Comparison of ENCODE assay signal across 1 cellular context in the genomic region with DNA sequence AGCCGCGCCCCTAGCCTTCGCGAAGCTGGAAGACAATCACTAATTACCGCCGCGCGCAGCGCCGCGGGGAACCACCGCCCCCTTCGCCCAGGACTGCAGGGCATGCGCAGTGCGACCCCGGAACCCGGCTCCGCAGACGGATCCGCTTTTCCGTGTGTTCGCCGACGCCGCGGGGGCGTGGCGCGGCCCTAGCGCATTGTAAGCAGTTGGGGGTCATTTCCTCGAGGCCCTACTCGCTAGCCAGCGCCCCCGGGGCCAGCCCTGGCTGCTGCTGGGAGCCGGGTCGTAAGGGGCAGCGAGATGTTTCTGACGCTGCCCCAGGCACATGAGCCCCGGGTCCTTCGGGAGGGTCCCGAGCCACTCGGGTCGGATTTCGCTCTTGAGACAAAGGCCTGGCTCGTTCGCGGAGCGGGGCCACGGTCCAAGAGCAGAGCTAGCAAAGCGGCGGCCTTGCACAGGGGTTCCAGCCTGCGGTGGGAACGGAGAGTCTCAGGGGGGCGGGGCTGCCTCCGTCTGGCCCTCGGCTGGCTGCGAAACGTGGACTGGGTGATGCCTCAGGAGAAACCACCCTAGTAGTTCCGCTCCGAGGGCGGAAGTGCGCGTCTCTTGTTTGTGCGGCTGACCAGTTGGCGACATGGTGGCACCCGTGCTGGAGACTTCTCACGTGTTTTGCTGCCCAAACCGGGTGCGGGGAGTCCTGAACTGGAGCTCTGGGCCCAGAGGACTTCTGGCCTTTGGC.
TF ChIP-seq lines count a peak whose summit lies in the region.

A gene with protein sequence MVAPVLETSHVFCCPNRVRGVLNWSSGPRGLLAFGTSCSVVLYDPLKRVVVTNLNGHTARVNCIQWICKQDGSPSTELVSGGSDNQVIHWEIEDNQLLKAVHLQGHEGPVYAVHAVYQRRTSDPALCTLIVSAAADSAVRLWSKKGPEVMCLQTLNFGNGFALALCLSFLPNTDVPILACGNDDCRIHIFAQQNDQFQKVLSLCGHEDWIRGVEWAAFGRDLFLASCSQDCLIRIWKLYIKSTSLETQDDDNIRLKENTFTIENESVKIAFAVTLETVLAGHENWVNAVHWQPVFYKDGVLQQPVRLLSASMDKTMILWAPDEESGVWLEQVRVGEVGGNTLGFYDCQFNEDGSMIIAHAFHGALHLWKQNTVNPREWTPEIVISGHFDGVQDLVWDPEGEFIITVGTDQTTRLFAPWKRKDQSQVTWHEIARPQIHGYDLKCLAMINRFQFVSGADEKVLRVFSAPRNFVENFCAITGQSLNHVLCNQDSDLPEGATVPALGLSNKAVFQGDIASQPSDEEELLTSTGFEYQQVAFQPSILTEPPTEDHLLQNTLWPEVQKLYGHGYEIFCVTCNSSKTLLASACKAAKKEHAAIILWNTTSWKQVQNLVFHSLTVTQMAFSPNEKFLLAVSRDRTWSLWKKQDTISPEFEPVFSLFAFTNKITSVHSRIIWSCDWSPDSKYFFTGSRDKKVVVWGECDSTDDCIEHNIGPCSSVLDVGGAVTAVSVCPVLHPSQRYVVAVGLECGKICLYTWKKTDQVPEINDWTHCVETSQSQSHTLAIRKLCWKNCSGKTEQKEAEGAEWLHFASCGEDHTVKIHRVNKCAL (plus strand): TSS at position 600 of the 739 bp plus-strand sequence. CDS start 35 bp downstream, at position 635.
A gene with protein sequence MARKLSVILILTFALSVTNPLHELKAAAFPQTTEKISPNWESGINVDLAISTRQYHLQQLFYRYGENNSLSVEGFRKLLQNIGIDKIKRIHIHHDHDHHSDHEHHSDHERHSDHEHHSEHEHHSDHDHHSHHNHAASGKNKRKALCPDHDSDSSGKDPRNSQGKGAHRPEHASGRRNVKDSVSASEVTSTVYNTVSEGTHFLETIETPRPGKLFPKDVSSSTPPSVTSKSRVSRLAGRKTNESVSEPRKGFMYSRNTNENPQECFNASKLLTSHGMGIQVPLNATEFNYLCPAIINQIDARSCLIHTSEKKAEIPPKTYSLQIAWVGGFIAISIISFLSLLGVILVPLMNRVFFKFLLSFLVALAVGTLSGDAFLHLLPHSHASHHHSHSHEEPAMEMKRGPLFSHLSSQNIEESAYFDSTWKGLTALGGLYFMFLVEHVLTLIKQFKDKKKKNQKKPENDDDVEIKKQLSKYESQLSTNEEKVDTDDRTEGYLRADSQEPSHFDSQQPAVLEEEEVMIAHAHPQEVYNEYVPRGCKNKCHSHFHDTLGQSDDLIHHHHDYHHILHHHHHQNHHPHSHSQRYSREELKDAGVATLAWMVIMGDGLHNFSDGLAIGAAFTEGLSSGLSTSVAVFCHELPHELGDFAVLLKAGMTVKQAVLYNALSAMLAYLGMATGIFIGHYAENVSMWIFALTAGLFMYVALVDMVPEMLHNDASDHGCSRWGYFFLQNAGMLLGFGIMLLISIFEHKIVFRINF (minus strand): TSS at position 41 of the 739 bp plus-strand sequence. CDS start 2,333 bp downstream, outside the sequence.

TF ChIP-seq in WTC11, 78 proteins besides CTCF, POLR2A, EP300 and RAD21 (continued from another document):
- TF ChIP-seq, protein P1, sequence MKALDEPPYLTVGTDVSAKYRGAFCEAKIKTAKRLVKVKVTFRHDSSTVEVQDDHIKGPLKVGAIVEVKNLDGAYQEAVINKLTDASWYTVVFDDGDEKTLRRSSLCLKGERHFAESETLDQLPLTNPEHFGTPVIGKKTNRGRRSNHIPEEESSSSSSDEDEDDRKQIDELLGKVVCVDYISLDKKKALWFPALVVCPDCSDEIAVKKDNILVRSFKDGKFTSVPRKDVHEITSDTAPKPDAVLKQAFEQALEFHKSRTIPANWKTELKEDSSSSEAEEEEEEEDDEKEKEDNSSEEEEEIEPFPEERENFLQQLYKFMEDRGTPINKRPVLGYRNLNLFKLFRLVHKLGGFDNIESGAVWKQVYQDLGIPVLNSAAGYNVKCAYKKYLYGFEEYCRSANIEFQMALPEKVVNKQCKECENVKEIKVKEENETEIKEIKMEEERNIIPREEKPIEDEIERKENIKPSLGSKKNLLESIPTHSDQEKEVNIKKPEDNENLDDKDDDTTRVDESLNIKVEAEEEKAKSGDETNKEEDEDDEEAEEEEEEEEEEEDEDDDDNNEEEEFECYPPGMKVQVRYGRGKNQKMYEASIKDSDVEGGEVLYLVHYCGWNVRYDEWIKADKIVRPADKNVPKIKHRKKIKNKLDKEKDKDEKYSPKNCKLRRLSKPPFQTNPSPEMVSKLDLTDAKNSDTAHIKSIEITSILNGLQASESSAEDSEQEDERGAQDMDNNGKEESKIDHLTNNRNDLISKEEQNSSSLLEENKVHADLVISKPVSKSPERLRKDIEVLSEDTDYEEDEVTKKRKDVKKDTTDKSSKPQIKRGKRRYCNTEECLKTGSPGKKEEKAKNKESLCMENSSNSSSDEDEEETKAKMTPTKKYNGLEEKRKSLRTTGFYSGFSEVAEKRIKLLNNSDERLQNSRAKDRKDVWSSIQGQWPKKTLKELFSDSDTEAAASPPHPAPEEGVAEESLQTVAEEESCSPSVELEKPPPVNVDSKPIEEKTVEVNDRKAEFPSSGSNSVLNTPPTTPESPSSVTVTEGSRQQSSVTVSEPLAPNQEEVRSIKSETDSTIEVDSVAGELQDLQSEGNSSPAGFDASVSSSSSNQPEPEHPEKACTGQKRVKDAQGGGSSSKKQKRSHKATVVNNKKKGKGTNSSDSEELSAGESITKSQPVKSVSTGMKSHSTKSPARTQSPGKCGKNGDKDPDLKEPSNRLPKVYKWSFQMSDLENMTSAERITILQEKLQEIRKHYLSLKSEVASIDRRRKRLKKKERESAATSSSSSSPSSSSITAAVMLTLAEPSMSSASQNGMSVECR (CRISPR knock-in tag; IDR thresholded peaks at IDR 0.05; ENCODE audit: borderline replicate concordance) = peak; percentile 89
- TF ChIP-seq MYBL2 (CRISPR knock-in tag; IDR thresholded peaks at IDR 0.05) (no peak; the same call in 1 of the 2 replicates), GTF2I (CRISPR knock-in tag; conservative IDR thresholded peaks at IDR 0.05) (no peak), MXD4 (CRISPR knock-in tag; IDR thresholded peaks at IDR 0.05; ENCODE audit: borderline replicate concordance) (no peak), TEAD4 (CRISPR knock-in tag; IDR thresholded peaks at IDR 0.05) (no peak), RORB (CRISPR knock-in tag; IDR thresholded peaks at IDR 0.05) (no peak), SMAD4 (CRISPR knock-in tag; IDR thresholded peaks at IDR 0.05) (0 out of 2 replicates have a peak, but pooled peaks have one; percentile 23), PRRX2 (CRISPR knock-in tag; IDR thresholded peaks at IDR 0.05) (no peak), SOX15 (CRISPR knock-in tag; IDR thresholded peaks at IDR 0.05) (no peak)
- TF ChIP-seq, protein P2, sequence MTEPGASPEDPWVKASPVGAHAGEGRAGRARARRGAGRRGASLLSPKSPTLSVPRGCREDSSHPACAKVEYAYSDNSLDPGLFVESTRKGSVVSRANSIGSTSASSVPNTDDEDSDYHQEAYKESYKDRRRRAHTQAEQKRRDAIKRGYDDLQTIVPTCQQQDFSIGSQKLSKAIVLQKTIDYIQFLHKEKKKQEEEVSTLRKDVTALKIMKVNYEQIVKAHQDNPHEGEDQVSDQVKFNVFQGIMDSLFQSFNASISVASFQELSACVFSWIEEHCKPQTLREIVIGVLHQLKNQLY (CRISPR knock-in tag; IDR thresholded peaks at IDR 0.05) = no peak
- TF ChIP-seq, protein P3, sequence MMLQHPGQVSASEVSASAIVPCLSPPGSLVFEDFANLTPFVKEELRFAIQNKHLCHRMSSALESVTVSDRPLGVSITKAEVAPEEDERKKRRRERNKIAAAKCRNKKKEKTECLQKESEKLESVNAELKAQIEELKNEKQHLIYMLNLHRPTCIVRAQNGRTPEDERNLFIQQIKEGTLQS (CRISPR knock-in tag; conservative IDR thresholded peaks at IDR 0.05) = no peak
- TF ChIP-seq, protein P4, sequence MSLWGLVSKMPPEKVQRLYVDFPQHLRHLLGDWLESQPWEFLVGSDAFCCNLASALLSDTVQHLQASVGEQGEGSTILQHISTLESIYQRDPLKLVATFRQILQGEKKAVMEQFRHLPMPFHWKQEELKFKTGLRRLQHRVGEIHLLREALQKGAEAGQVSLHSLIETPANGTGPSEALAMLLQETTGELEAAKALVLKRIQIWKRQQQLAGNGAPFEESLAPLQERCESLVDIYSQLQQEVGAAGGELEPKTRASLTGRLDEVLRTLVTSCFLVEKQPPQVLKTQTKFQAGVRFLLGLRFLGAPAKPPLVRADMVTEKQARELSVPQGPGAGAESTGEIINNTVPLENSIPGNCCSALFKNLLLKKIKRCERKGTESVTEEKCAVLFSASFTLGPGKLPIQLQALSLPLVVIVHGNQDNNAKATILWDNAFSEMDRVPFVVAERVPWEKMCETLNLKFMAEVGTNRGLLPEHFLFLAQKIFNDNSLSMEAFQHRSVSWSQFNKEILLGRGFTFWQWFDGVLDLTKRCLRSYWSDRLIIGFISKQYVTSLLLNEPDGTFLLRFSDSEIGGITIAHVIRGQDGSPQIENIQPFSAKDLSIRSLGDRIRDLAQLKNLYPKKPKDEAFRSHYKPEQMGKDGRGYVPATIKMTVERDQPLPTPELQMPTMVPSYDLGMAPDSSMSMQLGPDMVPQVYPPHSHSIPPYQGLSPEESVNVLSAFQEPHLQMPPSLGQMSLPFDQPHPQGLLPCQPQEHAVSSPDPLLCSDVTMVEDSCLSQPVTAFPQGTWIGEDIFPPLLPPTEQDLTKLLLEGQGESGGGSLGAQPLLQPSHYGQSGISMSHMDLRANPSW (CRISPR knock-in tag; conservative IDR thresholded peaks at IDR 0.05; ENCODE audit: low read depth) = no peak
- TF ChIP-seq, protein P5, sequence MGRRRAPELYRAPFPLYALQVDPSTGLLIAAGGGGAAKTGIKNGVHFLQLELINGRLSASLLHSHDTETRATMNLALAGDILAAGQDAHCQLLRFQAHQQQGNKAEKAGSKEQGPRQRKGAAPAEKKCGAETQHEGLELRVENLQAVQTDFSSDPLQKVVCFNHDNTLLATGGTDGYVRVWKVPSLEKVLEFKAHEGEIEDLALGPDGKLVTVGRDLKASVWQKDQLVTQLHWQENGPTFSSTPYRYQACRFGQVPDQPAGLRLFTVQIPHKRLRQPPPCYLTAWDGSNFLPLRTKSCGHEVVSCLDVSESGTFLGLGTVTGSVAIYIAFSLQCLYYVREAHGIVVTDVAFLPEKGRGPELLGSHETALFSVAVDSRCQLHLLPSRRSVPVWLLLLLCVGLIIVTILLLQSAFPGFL (CRISPR knock-in tag; IDR thresholded peaks at IDR 0.05; ENCODE audit: borderline replicate concordance) = no peak
- TF ChIP-seq, protein P6, sequence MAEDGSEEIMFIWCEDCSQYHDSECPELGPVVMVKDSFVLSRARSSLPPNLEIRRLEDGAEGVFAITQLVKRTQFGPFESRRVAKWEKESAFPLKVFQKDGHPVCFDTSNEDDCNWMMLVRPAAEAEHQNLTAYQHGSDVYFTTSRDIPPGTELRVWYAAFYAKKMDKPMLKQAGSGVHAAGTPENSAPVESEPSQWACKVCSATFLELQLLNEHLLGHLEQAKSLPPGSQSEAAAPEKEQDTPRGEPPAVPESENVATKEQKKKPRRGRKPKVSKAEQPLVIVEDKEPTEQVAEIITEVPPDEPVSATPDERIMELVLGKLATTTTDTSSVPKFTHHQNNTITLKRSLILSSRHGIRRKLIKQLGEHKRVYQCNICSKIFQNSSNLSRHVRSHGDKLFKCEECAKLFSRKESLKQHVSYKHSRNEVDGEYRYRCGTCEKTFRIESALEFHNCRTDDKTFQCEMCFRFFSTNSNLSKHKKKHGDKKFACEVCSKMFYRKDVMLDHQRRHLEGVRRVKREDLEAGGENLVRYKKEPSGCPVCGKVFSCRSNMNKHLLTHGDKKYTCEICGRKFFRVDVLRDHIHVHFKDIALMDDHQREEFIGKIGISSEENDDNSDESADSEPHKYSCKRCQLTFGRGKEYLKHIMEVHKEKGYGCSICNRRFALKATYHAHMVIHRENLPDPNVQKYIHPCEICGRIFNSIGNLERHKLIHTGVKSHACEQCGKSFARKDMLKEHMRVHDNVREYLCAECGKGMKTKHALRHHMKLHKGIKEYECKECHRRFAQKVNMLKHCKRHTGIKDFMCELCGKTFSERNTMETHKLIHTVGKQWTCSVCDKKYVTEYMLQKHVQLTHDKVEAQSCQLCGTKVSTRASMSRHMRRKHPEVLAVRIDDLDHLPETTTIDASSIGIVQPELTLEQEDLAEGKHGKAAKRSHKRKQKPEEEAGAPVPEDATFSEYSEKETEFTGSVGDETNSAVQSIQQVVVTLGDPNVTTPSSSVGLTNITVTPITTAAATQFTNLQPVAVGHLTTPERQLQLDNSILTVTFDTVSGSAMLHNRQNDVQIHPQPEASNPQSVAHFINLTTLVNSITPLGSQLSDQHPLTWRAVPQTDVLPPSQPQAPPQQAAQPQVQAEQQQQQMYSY (CRISPR knock-in tag; IDR thresholded peaks at IDR 0.05) = peak; percentile 96
- TF ChIP-seq, protein P7, sequence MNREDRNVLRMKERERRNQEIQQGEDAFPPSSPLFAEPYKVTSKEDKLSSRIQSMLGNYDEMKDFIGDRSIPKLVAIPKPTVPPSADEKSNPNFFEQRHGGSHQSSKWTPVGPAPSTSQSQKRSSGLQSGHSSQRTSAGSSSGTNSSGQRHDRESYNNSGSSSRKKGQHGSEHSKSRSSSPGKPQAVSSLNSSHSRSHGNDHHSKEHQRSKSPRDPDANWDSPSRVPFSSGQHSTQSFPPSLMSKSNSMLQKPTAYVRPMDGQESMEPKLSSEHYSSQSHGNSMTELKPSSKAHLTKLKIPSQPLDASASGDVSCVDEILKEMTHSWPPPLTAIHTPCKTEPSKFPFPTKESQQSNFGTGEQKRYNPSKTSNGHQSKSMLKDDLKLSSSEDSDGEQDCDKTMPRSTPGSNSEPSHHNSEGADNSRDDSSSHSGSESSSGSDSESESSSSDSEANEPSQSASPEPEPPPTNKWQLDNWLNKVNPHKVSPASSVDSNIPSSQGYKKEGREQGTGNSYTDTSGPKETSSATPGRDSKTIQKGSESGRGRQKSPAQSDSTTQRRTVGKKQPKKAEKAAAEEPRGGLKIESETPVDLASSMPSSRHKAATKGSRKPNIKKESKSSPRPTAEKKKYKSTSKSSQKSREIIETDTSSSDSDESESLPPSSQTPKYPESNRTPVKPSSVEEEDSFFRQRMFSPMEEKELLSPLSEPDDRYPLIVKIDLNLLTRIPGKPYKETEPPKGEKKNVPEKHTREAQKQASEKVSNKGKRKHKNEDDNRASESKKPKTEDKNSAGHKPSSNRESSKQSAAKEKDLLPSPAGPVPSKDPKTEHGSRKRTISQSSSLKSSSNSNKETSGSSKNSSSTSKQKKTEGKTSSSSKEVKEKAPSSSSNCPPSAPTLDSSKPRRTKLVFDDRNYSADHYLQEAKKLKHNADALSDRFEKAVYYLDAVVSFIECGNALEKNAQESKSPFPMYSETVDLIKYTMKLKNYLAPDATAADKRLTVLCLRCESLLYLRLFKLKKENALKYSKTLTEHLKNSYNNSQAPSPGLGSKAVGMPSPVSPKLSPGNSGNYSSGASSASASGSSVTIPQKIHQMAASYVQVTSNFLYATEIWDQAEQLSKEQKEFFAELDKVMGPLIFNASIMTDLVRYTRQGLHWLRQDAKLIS (CRISPR knock-in tag; IDR thresholded peaks at IDR 0.05; ENCODE audit: borderline replicate concordance) = no peak
